In the genomic region with DNA sequence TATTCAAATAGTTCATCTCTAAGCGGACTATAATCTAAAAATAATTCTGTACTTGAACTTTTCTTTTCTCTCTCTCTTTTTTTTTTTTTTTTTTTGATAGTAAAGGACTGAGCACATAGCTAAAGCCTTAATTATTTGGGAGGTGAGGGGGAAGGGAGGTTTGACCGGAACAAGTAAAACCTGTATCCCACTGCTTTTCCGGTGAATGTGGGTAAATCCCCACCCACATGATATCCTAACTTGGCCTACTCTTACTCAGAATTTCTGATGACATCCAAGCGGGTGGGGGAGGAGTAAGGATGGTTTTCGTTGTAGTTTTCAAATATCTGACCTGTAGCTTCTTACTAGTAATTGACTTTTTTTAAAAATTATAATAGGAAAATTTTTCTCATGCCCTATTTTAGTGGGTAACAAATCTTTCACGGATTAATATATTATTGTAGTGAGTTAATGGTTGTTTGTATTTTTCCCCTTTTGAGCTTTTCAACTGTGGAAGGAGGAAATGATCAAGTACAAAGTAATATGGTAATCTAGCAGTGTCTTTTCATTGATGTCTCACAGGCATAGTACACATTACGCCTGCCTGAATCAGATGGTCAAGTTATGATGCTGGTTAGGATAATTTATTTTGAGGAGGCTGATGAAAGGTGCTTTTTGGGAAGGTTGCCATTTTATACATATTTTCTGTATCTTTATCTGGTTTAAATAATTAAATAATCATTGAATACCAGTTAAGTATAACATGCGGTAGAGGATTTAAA, we compare ENCODE assay signal across 1 cellular context.
TF ChIP-seq lines count a peak whose summit lies in the region.

No MANE protein-coding gene starts in this region.

TF ChIP-seq in IMR-90, 13 proteins besides CTCF, POLR2A, EP300 and RAD21 (continued from another document):
- TF ChIP-seq CEBPB (IDR thresholded peaks at IDR 0.05; ENCODE audit: low read depth, low read length) (no peak), MAZ (IDR thresholded peaks at IDR 0.05; ENCODE audit: borderline replicate concordance, low read depth, low read length) (no peak), RCOR1 (IDR thresholded peaks at IDR 0.05; ENCODE audit: insufficient replicate concordance, low read length) (no peak), SMC3 (IDR thresholded peaks at IDR 0.05; ENCODE audit: low read depth, low read length) (no peak), FOS (IDR thresholded peaks at IDR 0.05; ENCODE audit: low read depth, low read length) (no peak), RFX5 (IDR thresholded peaks at IDR 0.05; ENCODE audit: low read depth, low read length) (no peak), CHD1 (IDR thresholded peaks at IDR 0.05; ENCODE audit: low read depth, low read length) (no peak), NFE2L2 (IDR thresholded peaks at IDR 0.05; ENCODE audit: low read depth, low read length) (no peak), MXI1 (IDR thresholded peaks at IDR 0.05; ENCODE audit: borderline replicate concordance, low read depth, low read length) (no peak)
- TF ChIP-seq, protein P1, sequence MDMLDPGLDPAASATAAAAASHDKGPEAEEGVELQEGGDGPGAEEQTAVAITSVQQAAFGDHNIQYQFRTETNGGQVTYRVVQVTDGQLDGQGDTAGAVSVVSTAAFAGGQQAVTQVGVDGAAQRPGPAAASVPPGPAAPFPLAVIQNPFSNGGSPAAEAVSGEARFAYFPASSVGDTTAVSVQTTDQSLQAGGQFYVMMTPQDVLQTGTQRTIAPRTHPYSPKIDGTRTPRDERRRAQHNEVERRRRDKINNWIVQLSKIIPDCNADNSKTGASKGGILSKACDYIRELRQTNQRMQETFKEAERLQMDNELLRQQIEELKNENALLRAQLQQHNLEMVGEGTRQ (IDR thresholded peaks at IDR 0.05; ENCODE audit: low read depth, low read length) = no peak
